ENCODE assay signal across 9 cellular contexts in the genomic region with DNA sequence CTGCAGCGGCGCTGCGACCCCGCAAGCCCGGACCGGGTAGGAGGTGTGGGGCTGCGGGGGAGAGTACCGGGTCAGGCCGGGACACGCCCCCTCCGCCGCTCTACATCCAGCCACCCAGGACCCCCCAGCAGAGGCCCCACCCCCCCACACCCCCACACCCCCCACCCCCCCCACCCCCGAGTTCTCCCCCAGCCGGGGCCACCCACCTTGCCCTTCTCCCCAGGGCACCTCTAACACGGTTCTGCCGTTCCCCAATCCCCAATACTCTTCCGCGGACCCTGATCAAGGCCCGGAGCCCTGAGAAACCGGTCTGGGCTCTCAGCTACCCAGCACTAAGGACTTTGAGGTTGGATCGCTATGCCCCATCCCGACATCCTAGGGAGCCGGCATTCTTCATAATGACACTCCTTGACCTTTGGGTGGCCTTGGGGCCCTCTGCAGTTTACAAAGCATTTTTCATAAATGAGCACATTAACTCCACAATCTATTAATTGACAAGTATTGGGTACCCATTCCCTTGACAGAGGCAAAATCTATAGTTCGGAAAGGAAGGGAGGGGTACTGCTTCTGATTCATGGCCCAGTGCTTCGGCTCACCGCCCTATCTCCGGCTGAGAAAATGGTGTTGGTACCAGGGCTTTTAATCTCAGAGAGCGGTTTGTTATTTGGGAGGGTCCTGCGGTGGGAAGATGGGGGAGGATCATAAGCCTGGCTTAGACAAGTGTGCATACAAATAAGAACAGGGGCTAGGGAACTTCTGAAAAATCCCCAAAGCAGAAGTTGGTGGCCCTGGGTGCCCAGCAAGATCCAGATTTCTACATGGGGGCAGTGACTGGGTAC. TPM values are rescaled to one million over a fixed set of nuclear protein-coding genes. Genes with fewer than 3 reads are reported as not detected.
DNase-seq lines count a peak whose midpoint lies in the region; ATAC-seq and TF ChIP-seq lines count a peak whose summit lies in the region.
"Had no signal": no experiment of that assay in that cellular context is flagged by ENCODE, and none has a peak within 500 bp of the region (broad histone marks: within the 10 kb centered on the region; RNA-seq: fewer than 3 reads in every experiment).

No MANE protein-coding gene starts in this region.

- H3K4me3 Mint-ChIP-seq in naive thymus-derived CD4-positive, alpha-beta T cell: peak overlapping the region; percentile 54 to 91 (median 76)

- peak overlapping the region; percentile 43 to 89 (median 76) for H3K27ac Mint-ChIP-seq in naive thymus-derived CD4-positive, alpha-beta T cell

- POLR2A ChIA-PET in naive thymus-derived CD4-positive, alpha-beta T cell (lab: Charles Lee): interaction anchor here (0.6 to 1.4 kb wide), 4 partner anchors 12 to 691 kb away, joined by 3 to 4 read pairs (median 4); partner anchors contain the start of gene HILPDA

- H3K4me3 ChIP-seq in AG10803 (ENCODE audit: low read length) (peak overlapping the region; percentile 29), HUES48 (ENCODE audit: low read depth, low read length) (peak overlapping the region; percentile 37; the same call in 1 of the 2 replicates), brain microvascular endothelial cell (ENCODE audit: low read depth, low read length) (peak overlapping the region; percentile 32)
- H3K4me3 ChIP-seq in naive thymus-derived CD4-positive, alpha-beta T cell (ENCODE audit: low read length): no peak overlapping the region

- no peaks in the 10 kb centered on the region for H3K9me3 ChIP-seq in HUES48 (ENCODE audit: control insufficient read depth, insufficient read depth, low read length)
- H3K9me3 ChIP-seq in naive thymus-derived CD4-positive, alpha-beta T cell (ENCODE audit: control insufficient read depth in 2 of 3, low read length in 3 of 3): no peaks in the 10 kb centered on the region

- DNase-seq in AG10803 (ENCODE audit: low read depth) (no peak), brain microvascular endothelial cell (no peak), AG08396 (ENCODE audit: low spot score) (no peak), NK-92 (lab: John Stamatoyannopoulos, UW; ENCODE audit: unreplicated experiment) (no peak)
- DNase-seq in naive thymus-derived CD4-positive, alpha-beta T cell: no peak
- no peak for DNase-seq in effector CD8-positive, alpha-beta T cell (lab: John Stamatoyannopoulos, UW)

- intact Hi-C loops in naive thymus-derived CD4-positive, alpha-beta T cell (cut with micrococcal nuclease): loop anchor here (5.0 to 10.0 kb wide), 4 partner anchors 71 to 1546 kb away; partner anchors contain the start of genes ARF5 (in 1 of the 2), GCC1 (in 1 of the 2), METTL2B (in 1 of the 2) and UBE2H (in 1 of the 2)

- CTCF ChIA-PET in naive thymus-derived CD4-positive, alpha-beta T cell (lab: Charles Lee): interaction anchor here (1.3 to 4.8 kb wide), 3 partner anchors 19 to 53 kb away, joined by 3 to 17 read pairs (median 16); no protein-coding TSS in a partner anchor

- no peak for ATAC-seq in naive thymus-derived CD4-positive, alpha-beta T cell
- ATAC-seq in HG02571 (IDR thresholded peaks at IDR 0.05; ENCODE audit: unreplicated experiment): no peak

- no peaks in the 10 kb centered on the region for H3K36me3 ChIP-seq in HUES48 (ENCODE audit: control insufficient read depth, insufficient read depth, low read length)
- peaks cover under 1% of the 10 kb centered on the region for H3K36me3 ChIP-seq in brain microvascular endothelial cell (replicated peaks)
- peaks cover 0 to 4% (median 0%) of the 10 kb centered on the region in 3 experiments for H3K36me3 ChIP-seq in naive thymus-derived CD4-positive, alpha-beta T cell (ENCODE audit: control insufficient read depth in 2 of 3, insufficient read depth in 3 of 3, low read length in 3 of 3)

- H3K27me3 ChIP-seq in HUES48 (ENCODE audit: control insufficient read depth, insufficient read depth, low read length): peaks cover 74% of the 10 kb centered on the region
- no peaks in the 10 kb centered on the region for H3K27me3 ChIP-seq in brain microvascular endothelial cell (replicated peaks)
- H3K27me3 ChIP-seq in naive thymus-derived CD4-positive, alpha-beta T cell (ENCODE audit: control insufficient read depth in 2 of 2, insufficient read depth in 2 of 2, low read length in 2 of 2): no peaks in the 10 kb centered on the region

- peaks cover 46% of the 10 kb centered on the region for H3K4me1 ChIP-seq in HUES48 (ENCODE audit: control insufficient read depth, insufficient read depth, low read length)
- peaks cover 21 to 30% of the 10 kb centered on the region in 2 donors for H3K4me1 ChIP-seq in naive thymus-derived CD4-positive, alpha-beta T cell (ENCODE audit: control insufficient read depth in 2 of 2, insufficient read depth in 2 of 2, low read length in 2 of 2)

- no peaks in the 10 kb centered on the region for H3K9me3 Mint-ChIP-seq in naive thymus-derived CD4-positive, alpha-beta T cell

- H3K9ac ChIP-seq in HUES48 (ENCODE audit: low read depth, low read length): no peak overlapping the region

- H3K27ac ChIP-seq in HUES48 (ENCODE audit: low read depth, low read length): no peak overlapping the region
- H3K27ac ChIP-seq in brain microvascular endothelial cell: no peak overlapping the region
- H3K27ac ChIP-seq in naive thymus-derived CD4-positive, alpha-beta T cell (ENCODE audit: low read depth, low read length): peak overlapping the region; percentile 26

- no peak for TF ChIP-seq CTCF in AG10803 (conservative IDR thresholded peaks at IDR 0.05; ENCODE audit: low read length)
- no peak for TF ChIP-seq CTCF in brain microvascular endothelial cell (IDR thresholded peaks at IDR 0.05; ENCODE audit: low read depth, low read length, missing control alignments)

- in situ Hi-C loops in brain microvascular endothelial cell (cut with HindIII; ENCODE audit: low pct_ligation_motif_present, low sequenced_read_pairs): no loop called here

- peaks cover 0 to 3% (median 0%) of the 10 kb centered on the region in 5 donors for H3K27me3 Mint-ChIP-seq in naive thymus-derived CD4-positive, alpha-beta T cell

- H3K36me3 Mint-ChIP-seq in naive thymus-derived CD4-positive, alpha-beta T cell: peaks cover 0 to 3% (median 0%) of the 10 kb centered on the region in 5 donors

- peaks cover 30 to 60% (median 56%) of the 10 kb centered on the region in 7 donors for H3K4me1 Mint-ChIP-seq in naive thymus-derived CD4-positive, alpha-beta T cell

RNA-seq across cellular contexts. Expression of gene IMPDH1, which starts 3.4 kb away (rescaled TPM):
- 10 to 100 TPM; 36.5 to 92.0 (median 44.4) TPM for total RNA-seq in naive thymus-derived CD4-positive, alpha-beta T cell
- 10 to 100 TPM; 33.7 to 48.1 TPM for polyA plus RNA-seq in naive thymus-derived CD4-positive, alpha-beta T cell

RNA-seq across cellular contexts. Expression of gene PRRT4, which starts 44.9 kb away (rescaled TPM):
- 1 to 10 TPM in 1 of 5 experiments, under 1 TPM in 3, not detected in 1; 0.49 to 1.1 (median 0.58) TPM for total RNA-seq in naive thymus-derived CD4-positive, alpha-beta T cell
- polyA plus RNA-seq in naive thymus-derived CD4-positive, alpha-beta T cell: under 1 TPM in 1 of 2 donors, not detected in 1; 0.27 TPM
- total RNA-seq: RPMI7951 had no signal

RNA-seq across cellular contexts. Expression of gene HILPDA, which starts 49.3 kb away (rescaled TPM):
- total RNA-seq in naive thymus-derived CD4-positive, alpha-beta T cell: 10 to 100 TPM in 1 of 5 experiments, 1 to 10 TPM in 4; 2.4 to 39.5 (median 4.4) TPM
- polyA plus RNA-seq in naive thymus-derived CD4-positive, alpha-beta T cell: 1 to 10 TPM; 2.5 to 3.1 TPM
